ENCODE assay signal across 22 cellular contexts in genomic region chr3:54376941-54377578, GRCh38.
"Had no signal": no experiment of that assay in that cellular context is flagged by ENCODE, and none has a peak within 500 bp of the region (broad histone marks: within the 10 kb centered on the region; RNA-seq: fewer than 3 reads in every experiment).

No MANE protein-coding gene starts in this region.

- H3K9me3 ChIP-seq: body of pancreas, gastroesophageal sphincter, lower lobe of right lung, right lobe of liver had no signal

- H3K4me3 ChIP-seq: body of pancreas, gastroesophageal sphincter, hepatocyte, lower lobe of right lung, right lobe of liver, uterus had no signal

- H3K27ac ChIP-seq: body of pancreas, gastroesophageal sphincter, hepatocyte, lower lobe of right lung, right lobe of liver, uterus had no signal

- ATAC-seq: activated CD4-positive, alpha-beta T cell treated with anti-CD3 and anti-CD28 coated beads for 36 hours; activated CD8-positive, alpha-beta T cell treated with anti-CD3 and anti-CD28 coated beads, Interleukin-2, amount 10 ng/mL, durations not matched to agents 7 days and 5 days; body of pancreas; effector memory CD8-positive, alpha-beta T cell; gastroesophageal sphincter; left colon; lower lobe of right lung; natural killer cell; right lobe of liver had no signal

- DNase-seq: activated CD4-positive, alpha-beta T cell treated with anti-CD3 and anti-CD28 coated beads for 36 hours; activated CD4-positive, CD25-positive, alpha-beta regulatory T cell; activated CD8-positive, alpha-beta T cell treated with anti-CD3 and anti-CD28 coated beads, Interleukin-2, amount 10 ng/mL, durations not matched to agents 7 days and 5 days; activated effector memory CD4-positive, alpha-beta T cell treated with Interleukin-2 at 50 U/mL for 16 hours; activated naive CD4-positive, alpha-beta T cell treated with Interleukin-2 at 50 U/mL for 16 hours; activated T-cell treated with anti-CD3 and anti-CD28 coated beads for 4 hours; aorta; body of pancreas; cortex of kidney; effector memory CD8-positive, alpha-beta T cell; left colon; lower lobe of right lung; mesenchymal stem cell; natural killer cell; posterior cingulate gyrus; right lobe of liver; stimulated activated CD4-positive, alpha-beta T cell treated with anti-CD3 and anti-CD28 coated beads, Interleukin-2, amount 100 ng/mL, for 48 hours; stimulated activated naive CD4-positive, alpha-beta T cell treated with Interleukin-2 at 50 U/mL for 16 hours; T-helper 1 cell; uterus had no signal

- H3K4me1 ChIP-seq: body of pancreas, gastroesophageal sphincter, lower lobe of right lung, right lobe of liver, uterus had no signal

- H3K36me3 ChIP-seq: gastroesophageal sphincter, lower lobe of right lung, right lobe of liver, uterus had no signal

- H3K27me3 ChIP-seq: body of pancreas, gastroesophageal sphincter, right lobe of liver, uterus had no signal
